8 cellular contexts compared by ENCODE assay signal in genomic region chr20:58892126-58892931, GRCh38. TPM values are rescaled to one million over a fixed set of nuclear protein-coding genes. Genes with fewer than 3 reads are reported as not detected.
DNase-seq lines count a peak whose midpoint lies in the region; ATAC-seq, FAIRE-seq and TF ChIP-seq lines count a peak whose summit lies in the region.

No MANE protein-coding gene starts in this region.

- H2AFZ ChIP-seq in keratinocyte (ENCODE audit: control insufficient read depth, low read length) = peak overlapping the region; percentile 22

- ATAC-seq in activated B cell treated with CpG ODN at 0.5 μM for 24 hours (ENCODE audit: low read depth) (peak; percentile 15), GM19467 (IDR thresholded peaks at IDR 0.05; ENCODE audit: unreplicated experiment) (no peak)

- peaks cover 16% of the 10 kb centered on the region for H4K20me1 ChIP-seq in keratinocyte (ENCODE audit: control insufficient read depth, extremely low read depth, insufficient read depth, low read length)

- peak overlapping the region; percentile 70 for H3K4me2 ChIP-seq in keratinocyte (ENCODE audit: control insufficient read depth, extremely low read depth, insufficient read depth, low read depth, low read length)

- H3K27me3 Mint-ChIP-seq in activated B cell treated with CpG ODN at 0.5 μM for 24 hours = no peaks in the 10 kb centered on the region

- DNase-seq in AG09319 (ENCODE audit: extremely low read depth, low read depth) (no peak), GM20000 (ENCODE audit: low spot score) (peak; percentile 84), NCI-H2107 (lab: John Stamatoyannopoulos, UW) (peak; percentile 57), activated B cell treated with CpG ODN at 0.5 μM for 24 hours (peak; percentile 64), bronchial epithelial cell (ENCODE audit: low read depth) (peak; percentile 15), keratinocyte (ENCODE audit: low read depth, low spot score) (no peak)
- peak; percentile 89 for DNase-seq in stimulated activated CD4-positive, alpha-beta T cell treated with anti-CD3 and anti-CD28 coated beads, Interleukin-15, amount 100 ng/mL, for 24 hours

- CTCF ChIA-PET in activated B cell treated with CpG ODN at 0.5 μM for 24 hours (lab: Charles Lee) = no interaction called here

- POLR2A ChIA-PET in activated B cell treated with CpG ODN at 0.5 μM for 24 hours (lab: Charles Lee) = interaction anchor here (0.6 to 4.2 kb wide), 13 partner anchors 15 to 423 kb away, joined by 4 to 75 read pairs (median 6); partner anchors contain the start of gene ATP5F1E

- peaks cover 25% of the 10 kb centered on the region for H3K4me1 ChIP-seq in keratinocyte (ENCODE audit: control insufficient read depth, extremely low read depth, insufficient read depth, low read length)

- TF ChIP-seq CTCF in AG09319 (IDR thresholded peaks at IDR 0.05; ENCODE audit: low read depth, low read length) (peak; percentile 3; the same call in 1 of the 2 replicates), GM20000 (IDR thresholded peaks at IDR 0.05; ENCODE audit: extremely low read depth, missing control alignments) (no peak), activated B cell treated with CpG ODN at 0.5 μM for 24 hours (IDR thresholded peaks at IDR 0.05) (no peak), bronchial epithelial cell (IDR thresholded peaks at IDR 0.05; ENCODE audit: insufficient read depth, low read length, severe bottlenecking) (peak; percentile 9), keratinocyte (optimal IDR thresholded peaks at IDR 0.05 in 1 of 3, IDR thresholded peaks at IDR 0.05 in 1 of 3, conservative IDR thresholded peaks at IDR 0.05 in 1 of 3; ENCODE audit: extremely low read depth in 1 of 3, insufficient read depth in 2 of 3, low read length in 3 of 3) (peak in 2 of 3 experiments; percentile 4 to 40)

- no peaks in the 10 kb centered on the region for H3K9me3 Mint-ChIP-seq in activated B cell treated with CpG ODN at 0.5 μM for 24 hours

- FAIRE-seq in bronchial epithelial cell (lab: Jason Lieb, UNC) (no peak), keratinocyte (lab: Jason Lieb, UNC) (no peak)

- dilution Hi-C loops in keratinocyte (cut with MboI; ENCODE audit: extremely low pct_ligation_motif_present, low sequenced_read_pairs) = no loop called here

- peak overlapping the region; percentile 92 for H3K27ac Mint-ChIP-seq in activated B cell treated with CpG ODN at 0.5 μM for 24 hours

- peaks cover 55% of the 10 kb centered on the region for H3K4me1 Mint-ChIP-seq in activated B cell treated with CpG ODN at 0.5 μM for 24 hours

- intact Hi-C loops in activated B cell treated with CpG ODN at 0.5 μM for 24 hours (cut with micrococcal nuclease) = loop anchor here (1.0 to 5.0 kb wide), 7 partner anchors 15 to 1275 kb away; partner anchors contain the start of genes ATP5F1E, CTSZ and NELFCD

- H3K27me3 ChIP-seq in bronchial epithelial cell (ENCODE audit: control insufficient read depth, insufficient read depth, low read length) = no peaks in the 10 kb centered on the region
- no peaks in the 10 kb centered on the region for H3K27me3 ChIP-seq in keratinocyte (ENCODE audit: control insufficient read depth, extremely low read depth, insufficient read depth, low read length)

- H3K4me3 Mint-ChIP-seq in activated B cell treated with CpG ODN at 0.5 μM for 24 hours = peak overlapping the region; percentile 90

- no peaks in the 10 kb centered on the region for H3K36me3 ChIP-seq in bronchial epithelial cell (ENCODE audit: control insufficient read depth, insufficient read depth, low read length)
- peaks cover 0 to 6% of the 10 kb centered on the region in 2 experiments for H3K36me3 ChIP-seq in keratinocyte (ENCODE audit: control insufficient read depth in 2 of 2, extremely low read depth in 1 of 2, insufficient read depth in 2 of 2, low read length in 2 of 2)

- peaks cover 29% of the 10 kb centered on the region for H3K36me3 Mint-ChIP-seq in activated B cell treated with CpG ODN at 0.5 μM for 24 hours (ENCODE audit: low read depth)

- peaks cover 61% of the 10 kb centered on the region for H3K79me2 ChIP-seq in keratinocyte (ENCODE audit: control insufficient read depth, insufficient read depth, low read length)

- peak overlapping the region; percentile 86 for H3K4me3 ChIP-seq in bronchial epithelial cell (ENCODE audit: low read depth, low read length)
- H3K4me3 ChIP-seq in keratinocyte (ENCODE audit: control insufficient read depth in 2 of 3, extremely low read depth in 1 of 3, insufficient read depth in 2 of 3, low read depth in 1 of 3, low read length in 3 of 3) = peak overlapping the region; percentile 78 to 87 (median 85)

- H3K27ac ChIP-seq in keratinocyte (ENCODE audit: control insufficient read depth, insufficient read depth, low read length) = peak overlapping the region; percentile 79

- no peaks in the 10 kb centered on the region for H3K9me3 ChIP-seq in keratinocyte (ENCODE audit: control insufficient read depth, low read depth, low read length)

- no peaks in the 10 kb centered on the region for H3K9me1 ChIP-seq in keratinocyte (ENCODE audit: control insufficient read depth, extremely low read depth, insufficient read depth, low read length)

- peak overlapping the region; percentile 82 for H3K9ac ChIP-seq in keratinocyte (ENCODE audit: control insufficient read depth, extremely low read depth, insufficient read depth, low read length)

RNA-seq across cellular contexts. Expression of gene GNAS, which starts 39.8 kb away (rescaled TPM):
- total RNA-seq in activated B cell treated with CpG ODN at 0.5 μM for 24 hours (784 and 849 TPM in 2 replicates), bronchial epithelial cell (279 and 385 TPM in 2 replicates)
- 521 to 1,373 TPM (median 560 TPM) in 3 replicates for polyA plus RNA-seq in keratinocyte
- 345 TPM for polyA plus RNA-seq in keratinocyte (2011; ENCODE audit: low read depth)
- 1,324 and 1,529 TPM in 2 replicates for polyA plus RNA-seq in keratinocyte (2011; cell fraction: cytosol; rRNA removed)
- 473 and 571 TPM in 2 replicates for polyA plus RNA-seq in keratinocyte (2011; cell fraction: nucleus; rRNA removed)
- polyA plus RNA-seq in keratinocyte (2012; ENCODE audit: low replicate concordance) = 763 and 836 TPM in 2 replicates
- 1,008 to 2,459 TPM (median 1,365 TPM) in 3 replicates for polyA minus RNA-seq in keratinocyte
- 759 TPM for polyA minus RNA-seq in keratinocyte (2011; cell fraction: cytosol; rRNA and poly(A)+ RNA removed)
- polyA minus RNA-seq in keratinocyte (2011; cell fraction: nucleus; rRNA and poly(A)+ RNA removed) = 166 and 235 TPM in 2 replicates

RNA-seq across cellular contexts. Expression of gene GNAS-AS1, which starts 41.6 kb away (rescaled TPM):
- 1.4 and 1.5 TPM in 2 replicates for total RNA-seq in activated B cell treated with CpG ODN at 0.5 μM for 24 hours
- 0.13 and 1.3 TPM in 2 replicates for total RNA-seq in bronchial epithelial cell
- polyA plus RNA-seq in keratinocyte = 0.25 to 0.37 TPM (median 0.31 TPM) in 3 replicates
- 0.89 TPM for polyA plus RNA-seq in keratinocyte (2011; ENCODE audit: low read depth)
- 0.25 and 0.27 TPM in 2 replicates for polyA plus RNA-seq in keratinocyte (2011; cell fraction: cytosol; rRNA removed)
- polyA plus RNA-seq in keratinocyte (2011; cell fraction: nucleus; rRNA removed) = 0.24 and 0.32 TPM in 2 replicates
- polyA plus RNA-seq in keratinocyte (2012; ENCODE audit: low replicate concordance) = 0.16 TPM in 1 of 2 replicates, not detected in the other
- 0.13 to 0.40 TPM in 2 of 3 replicates, not detected in the other for polyA minus RNA-seq in keratinocyte
- not detected for polyA minus RNA-seq in keratinocyte (2011; cell fraction: cytosol; rRNA and poly(A)+ RNA removed)
- 0.32 and 0.62 TPM in 2 replicates for polyA minus RNA-seq in keratinocyte (2011; cell fraction: nucleus; rRNA and poly(A)+ RNA removed)

Comparison
In these comparisons a context has a peak if more than half of its experiments do, and no peak if none do; other contexts are left out.
1. DNase-seq: peak in GM20000 (single experiment), NCI-H2107 (single experiment), activated B cell treated with CpG ODN at 0.5 μM for 24 hours (single experiment), bronchial epithelial cell (single experiment) and stimulated activated CD4-positive, alpha-beta T cell treated with anti-CD3 and anti-CD28 coated beads, Interleukin-15, amount 100 ng/mL, for 24 hours (single experiment); none in AG09319 (single experiment) and keratinocyte (single experiment).
2. CTCF ChIP-seq: peak in AG09319 (single experiment), bronchial epithelial cell (single experiment) and keratinocyte (2 of 3); none in GM20000 (single experiment) and activated B cell treated with CpG ODN at 0.5 μM for 24 hours (single experiment).